In the genomic region with DNA sequence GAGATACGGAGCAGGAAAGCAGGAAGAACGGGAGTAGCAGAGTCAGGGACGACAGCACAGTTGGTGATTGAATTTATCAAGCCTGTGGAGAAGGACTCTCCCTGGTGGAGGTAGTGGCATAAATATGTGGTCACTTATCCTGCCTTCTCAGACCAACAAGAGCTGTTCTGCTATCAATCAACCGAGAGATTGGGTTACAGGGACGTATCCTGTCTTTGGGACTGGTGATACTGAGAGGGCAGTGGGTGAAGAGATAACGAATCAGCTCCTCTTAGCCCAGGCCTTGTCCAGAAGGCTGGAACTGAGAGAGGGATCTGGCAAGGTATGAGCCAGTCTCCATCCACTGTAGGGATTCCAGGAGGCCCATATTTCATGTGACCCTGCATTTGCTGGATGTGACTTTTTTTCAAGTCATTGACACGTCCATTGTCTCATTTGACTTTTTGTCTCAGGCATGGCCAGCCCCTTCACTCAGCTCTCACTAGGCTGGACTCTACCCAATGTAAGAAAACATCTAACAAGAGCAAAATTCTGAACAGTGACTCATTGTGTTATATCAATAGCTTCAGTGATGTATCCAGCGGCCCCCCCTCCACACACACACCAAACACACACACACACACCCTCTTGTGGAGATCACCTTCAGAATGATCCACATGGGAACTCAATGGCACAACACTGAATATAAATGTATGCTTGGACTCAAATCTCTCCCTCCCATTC, we compare ENCODE assay signal across 1 cellular context.
TF ChIP-seq lines count a peak whose summit lies in the region.

No MANE protein-coding gene starts in this region.

TF ChIP-seq in K562, 482 proteins besides CTCF, POLR2A, EP300 and RAD21 (continued from another document and continues in another):
- TF ChIP-seq HNRNPL (IDR thresholded peaks at IDR 0.05; ENCODE audit: low read depth, low read length) (peak; percentile 15; the same call in 1 of the 2 replicates), XRCC5 (IDR thresholded peaks at IDR 0.05; ENCODE audit: low read depth, low read length) (no peak), FIP1L1 (IDR thresholded peaks at IDR 0.05; ENCODE audit: low read depth, low read length, poor library complexity, severe bottlenecking) (no peak), MXI1 (IDR thresholded peaks at IDR 0.05; ENCODE audit: low read depth, low read length) (no peak), NFE2 (IDR thresholded peaks at IDR 0.05; ENCODE audit: low read depth) (no peak; the same call in none of the 2 replicates), TEAD1 (CRISPR knock-in tag; IDR thresholded peaks at IDR 0.05) (peak; percentile 49 to 88; a peak in 3 of 4 replicates), TOE1 (IDR thresholded peaks at IDR 0.05; ENCODE audit: borderline replicate concordance) (peak; percentile 52), TOE1 (CRISPR knock-in tag; IDR thresholded peaks at IDR 0.05; ENCODE audit: borderline replicate concordance, low read depth) (no peak), CCNT2 (IDR thresholded peaks at IDR 0.05; ENCODE audit: borderline replicate concordance, extremely low read depth, insufficient read length, low read depth, low read length) (peak; percentile 98), PML (IDR thresholded peaks at IDR 0.05; ENCODE audit: low read length) (peak; percentile 94), RBM39 (optimal IDR thresholded peaks at IDR 0.05; ENCODE audit: low read depth, low read length) (peak; percentile 27), NR2C2 (CRISPR knock-in tag; IDR thresholded peaks at IDR 0.05) (no peak), NR2C2 (tag; IDR thresholded peaks at IDR 0.05) (peak; percentile 78), E2F3 (CRISPR knock-in tag; IDR thresholded peaks at IDR 0.05) (peak; percentile 57; the same call in 1 of the 2 replicates), MTA2 (IDR thresholded peaks at IDR 0.05; ENCODE audit: low read depth) (peak; percentile 89), ZNF197 (CRISPR knock-in tag; IDR thresholded peaks at IDR 0.05; ENCODE audit: low read depth) (no peak), ZNF76 (CRISPR knock-in tag; IDR thresholded peaks at IDR 0.05; ENCODE audit: borderline replicate concordance) (peak; percentile 86), POLR2AphosphoS5 (IDR thresholded peaks at IDR 0.05; ENCODE audit: control insufficient read depth, insufficient read depth, low read depth, low read length) (peak; percentile 97), ZSCAN32 (CRISPR knock-in tag; IDR thresholded peaks at IDR 0.05) (no peak), MTA3 (IDR thresholded peaks at IDR 0.05; ENCODE audit: borderline replicate concordance) (peak; percentile 91; the same call in 1 of the 2 replicates), GATAD2B (IDR thresholded peaks at IDR 0.05; ENCODE audit: borderline replicate concordance) (peak; percentile 62; the same call in 1 of the 2 replicates), KLF13 (tag; IDR thresholded peaks at IDR 0.05; ENCODE audit: borderline replicate concordance, low read depth) (peak; percentile 19; the same call in 1 of the 2 replicates), SMAD4 (CRISPR knock-in tag; conservative IDR thresholded peaks at IDR 0.05) (peak; percentile 91)
- TF ChIP-seq, protein P1, sequence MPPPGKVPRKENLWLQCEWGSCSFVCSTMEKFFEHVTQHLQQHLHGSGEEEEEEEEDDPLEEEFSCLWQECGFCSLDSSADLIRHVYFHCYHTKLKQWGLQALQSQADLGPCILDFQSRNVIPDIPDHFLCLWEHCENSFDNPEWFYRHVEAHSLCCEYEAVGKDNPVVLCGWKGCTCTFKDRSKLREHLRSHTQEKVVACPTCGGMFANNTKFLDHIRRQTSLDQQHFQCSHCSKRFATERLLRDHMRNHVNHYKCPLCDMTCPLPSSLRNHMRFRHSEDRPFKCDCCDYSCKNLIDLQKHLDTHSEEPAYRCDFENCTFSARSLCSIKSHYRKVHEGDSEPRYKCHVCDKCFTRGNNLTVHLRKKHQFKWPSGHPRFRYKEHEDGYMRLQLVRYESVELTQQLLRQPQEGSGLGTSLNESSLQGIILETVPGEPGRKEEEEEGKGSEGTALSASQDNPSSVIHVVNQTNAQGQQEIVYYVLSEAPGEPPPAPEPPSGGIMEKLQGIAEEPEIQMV (tag; conservative IDR thresholded peaks at IDR 0.05; ENCODE audit: low read depth), result 0 out of 2 replicates have a peak, but pooled peaks have one; percentile 7
- TF ChIP-seq, protein P2, sequence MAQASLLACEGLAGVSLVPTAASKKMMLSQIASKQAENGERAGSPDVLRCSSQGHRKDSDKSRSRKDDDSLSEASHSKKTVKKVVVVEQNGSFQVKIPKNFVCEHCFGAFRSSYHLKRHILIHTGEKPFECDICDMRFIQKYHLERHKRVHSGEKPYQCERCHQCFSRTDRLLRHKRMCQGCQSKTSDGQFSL (CRISPR knock-in tag; IDR thresholded peaks at IDR 0.05), result peak; percentile 94
- TF ChIP-seq, protein P2 (tag; IDR thresholded peaks at IDR 0.05), result 0 out of 4 replicates have a peak, but pooled peaks of 1 of the 2 experiments have one; percentile 37
- TF ChIP-seq, protein P3, sequence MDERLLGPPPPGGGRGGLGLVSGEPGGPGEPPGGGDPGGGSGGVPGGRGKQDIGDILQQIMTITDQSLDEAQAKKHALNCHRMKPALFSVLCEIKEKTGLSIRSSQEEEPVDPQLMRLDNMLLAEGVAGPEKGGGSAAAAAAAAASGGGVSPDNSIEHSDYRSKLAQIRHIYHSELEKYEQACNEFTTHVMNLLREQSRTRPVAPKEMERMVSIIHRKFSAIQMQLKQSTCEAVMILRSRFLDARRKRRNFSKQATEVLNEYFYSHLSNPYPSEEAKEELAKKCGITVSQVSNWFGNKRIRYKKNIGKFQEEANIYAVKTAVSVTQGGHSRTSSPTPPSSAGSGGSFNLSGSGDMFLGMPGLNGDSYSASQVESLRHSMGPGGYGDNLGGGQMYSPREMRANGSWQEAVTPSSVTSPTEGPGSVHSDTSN (CRISPR knock-in tag; IDR thresholded peaks at IDR 0.05; ENCODE audit: low read depth), result no peak
- TF ChIP-seq, protein P3 (tag; conservative IDR thresholded peaks at IDR 0.05; ENCODE audit: low read depth), result peak; percentile 94
- TF ChIP-seq, protein P4, sequence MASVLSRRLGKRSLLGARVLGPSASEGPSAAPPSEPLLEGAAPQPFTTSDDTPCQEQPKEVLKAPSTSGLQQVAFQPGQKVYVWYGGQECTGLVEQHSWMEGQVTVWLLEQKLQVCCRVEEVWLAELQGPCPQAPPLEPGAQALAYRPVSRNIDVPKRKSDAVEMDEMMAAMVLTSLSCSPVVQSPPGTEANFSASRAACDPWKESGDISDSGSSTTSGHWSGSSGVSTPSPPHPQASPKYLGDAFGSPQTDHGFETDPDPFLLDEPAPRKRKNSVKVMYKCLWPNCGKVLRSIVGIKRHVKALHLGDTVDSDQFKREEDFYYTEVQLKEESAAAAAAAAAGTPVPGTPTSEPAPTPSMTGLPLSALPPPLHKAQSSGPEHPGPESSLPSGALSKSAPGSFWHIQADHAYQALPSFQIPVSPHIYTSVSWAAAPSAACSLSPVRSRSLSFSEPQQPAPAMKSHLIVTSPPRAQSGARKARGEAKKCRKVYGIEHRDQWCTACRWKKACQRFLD (CRISPR knock-in tag; IDR thresholded peaks at IDR 0.05), result peak; percentile 68; the same call in 1 of the 2 replicates
- TF ChIP-seq, protein P5, sequence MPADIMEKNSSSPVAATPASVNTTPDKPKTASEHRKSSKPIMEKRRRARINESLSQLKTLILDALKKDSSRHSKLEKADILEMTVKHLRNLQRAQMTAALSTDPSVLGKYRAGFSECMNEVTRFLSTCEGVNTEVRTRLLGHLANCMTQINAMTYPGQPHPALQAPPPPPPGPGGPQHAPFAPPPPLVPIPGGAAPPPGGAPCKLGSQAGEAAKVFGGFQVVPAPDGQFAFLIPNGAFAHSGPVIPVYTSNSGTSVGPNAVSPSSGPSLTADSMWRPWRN (IDR thresholded peaks at IDR 0.05; ENCODE audit: low read depth), result peak; percentile 57
- TF ChIP-seq, protein P6, sequence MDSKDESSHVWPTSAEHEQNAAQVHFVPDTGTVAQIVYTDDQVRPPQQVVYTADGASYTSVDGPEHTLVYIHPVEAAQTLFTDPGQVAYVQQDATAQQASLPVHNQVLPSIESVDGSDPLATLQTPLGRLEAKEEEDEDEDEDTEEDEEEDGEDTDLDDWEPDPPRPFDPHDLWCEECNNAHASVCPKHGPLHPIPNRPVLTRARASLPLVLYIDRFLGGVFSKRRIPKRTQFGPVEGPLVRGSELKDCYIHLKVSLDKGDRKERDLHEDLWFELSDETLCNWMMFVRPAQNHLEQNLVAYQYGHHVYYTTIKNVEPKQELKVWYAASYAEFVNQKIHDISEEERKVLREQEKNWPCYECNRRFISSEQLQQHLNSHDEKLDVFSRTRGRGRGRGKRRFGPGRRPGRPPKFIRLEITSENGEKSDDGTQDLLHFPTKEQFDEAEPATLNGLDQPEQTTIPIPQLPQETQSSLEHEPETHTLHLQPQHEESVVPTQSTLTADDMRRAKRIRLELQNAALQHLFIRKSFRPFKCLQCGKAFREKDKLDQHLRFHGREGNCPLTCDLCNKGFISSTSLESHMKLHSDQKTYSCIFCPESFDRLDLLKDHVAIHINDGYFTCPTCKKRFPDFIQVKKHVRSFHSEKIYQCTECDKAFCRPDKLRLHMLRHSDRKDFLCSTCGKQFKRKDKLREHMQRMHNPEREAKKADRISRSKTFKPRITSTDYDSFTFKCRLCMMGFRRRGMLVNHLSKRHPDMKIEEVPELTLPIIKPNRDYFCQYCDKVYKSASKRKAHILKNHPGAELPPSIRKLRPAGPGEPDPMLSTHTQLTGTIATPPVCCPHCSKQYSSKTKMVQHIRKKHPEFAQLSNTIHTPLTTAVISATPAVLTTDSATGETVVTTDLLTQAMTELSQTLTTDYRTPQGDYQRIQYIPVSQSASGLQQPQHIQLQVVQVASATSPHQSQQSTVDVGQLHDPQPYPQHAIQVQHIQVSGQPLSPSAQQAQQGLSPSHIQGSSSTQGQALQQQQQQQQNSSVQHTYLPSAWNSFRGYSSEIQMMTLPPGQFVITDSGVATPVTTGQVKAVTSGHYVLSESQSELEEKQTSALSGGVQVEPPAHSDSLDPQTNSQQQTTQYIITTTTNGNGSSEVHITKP (IDR thresholded peaks at IDR 0.05; ENCODE audit: partially characterized antibody), result peak; percentile 4
- TF ChIP-seq, protein P7, sequence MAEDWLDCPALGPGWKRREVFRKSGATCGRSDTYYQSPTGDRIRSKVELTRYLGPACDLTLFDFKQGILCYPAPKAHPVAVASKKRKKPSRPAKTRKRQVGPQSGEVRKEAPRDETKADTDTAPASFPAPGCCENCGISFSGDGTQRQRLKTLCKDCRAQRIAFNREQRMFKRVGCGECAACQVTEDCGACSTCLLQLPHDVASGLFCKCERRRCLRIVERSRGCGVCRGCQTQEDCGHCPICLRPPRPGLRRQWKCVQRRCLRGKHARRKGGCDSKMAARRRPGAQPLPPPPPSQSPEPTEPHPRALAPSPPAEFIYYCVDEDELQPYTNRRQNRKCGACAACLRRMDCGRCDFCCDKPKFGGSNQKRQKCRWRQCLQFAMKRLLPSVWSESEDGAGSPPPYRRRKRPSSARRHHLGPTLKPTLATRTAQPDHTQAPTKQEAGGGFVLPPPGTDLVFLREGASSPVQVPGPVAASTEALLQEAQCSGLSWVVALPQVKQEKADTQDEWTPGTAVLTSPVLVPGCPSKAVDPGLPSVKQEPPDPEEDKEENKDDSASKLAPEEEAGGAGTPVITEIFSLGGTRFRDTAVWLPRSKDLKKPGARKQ (CRISPR knock-in tag; IDR thresholded peaks at IDR 0.05), result no peak
- TF ChIP-seq, protein P8, sequence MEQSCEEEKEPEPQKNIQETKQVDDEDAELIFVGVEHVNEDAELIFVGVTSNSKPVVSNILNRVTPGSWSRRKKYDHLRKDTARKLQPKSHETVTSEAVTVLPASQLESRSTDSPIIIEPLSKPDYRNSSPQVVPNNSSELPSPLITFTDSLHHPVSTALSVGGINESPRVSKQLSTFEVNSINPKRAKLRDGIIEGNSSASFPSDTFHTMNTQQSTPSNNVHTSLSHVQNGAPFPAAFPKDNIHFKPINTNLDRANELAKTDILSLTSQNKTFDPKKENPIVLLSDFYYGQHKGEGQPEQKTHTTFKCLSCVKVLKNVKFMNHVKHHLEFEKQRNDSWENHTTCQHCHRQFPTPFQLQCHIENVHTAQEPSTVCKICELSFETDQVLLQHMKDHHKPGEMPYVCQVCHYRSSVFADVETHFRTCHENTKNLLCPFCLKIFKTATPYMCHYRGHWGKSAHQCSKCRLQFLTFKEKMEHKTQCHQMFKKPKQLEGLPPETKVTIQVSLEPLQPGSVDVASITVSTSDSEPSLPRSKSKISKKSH (CRISPR knock-in tag; IDR thresholded peaks at IDR 0.05), result no peak
- TF ChIP-seq, protein P9, sequence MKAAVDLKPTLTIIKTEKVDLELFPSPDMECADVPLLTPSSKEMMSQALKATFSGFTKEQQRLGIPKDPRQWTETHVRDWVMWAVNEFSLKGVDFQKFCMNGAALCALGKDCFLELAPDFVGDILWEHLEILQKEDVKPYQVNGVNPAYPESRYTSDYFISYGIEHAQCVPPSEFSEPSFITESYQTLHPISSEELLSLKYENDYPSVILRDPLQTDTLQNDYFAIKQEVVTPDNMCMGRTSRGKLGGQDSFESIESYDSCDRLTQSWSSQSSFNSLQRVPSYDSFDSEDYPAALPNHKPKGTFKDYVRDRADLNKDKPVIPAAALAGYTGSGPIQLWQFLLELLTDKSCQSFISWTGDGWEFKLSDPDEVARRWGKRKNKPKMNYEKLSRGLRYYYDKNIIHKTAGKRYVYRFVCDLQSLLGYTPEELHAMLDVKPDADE (conservative IDR thresholded peaks at IDR 0.05; ENCODE audit: control insufficient read depth, low read depth, low read length), result peak; percentile 84
- TF ChIP-seq, protein P10, sequence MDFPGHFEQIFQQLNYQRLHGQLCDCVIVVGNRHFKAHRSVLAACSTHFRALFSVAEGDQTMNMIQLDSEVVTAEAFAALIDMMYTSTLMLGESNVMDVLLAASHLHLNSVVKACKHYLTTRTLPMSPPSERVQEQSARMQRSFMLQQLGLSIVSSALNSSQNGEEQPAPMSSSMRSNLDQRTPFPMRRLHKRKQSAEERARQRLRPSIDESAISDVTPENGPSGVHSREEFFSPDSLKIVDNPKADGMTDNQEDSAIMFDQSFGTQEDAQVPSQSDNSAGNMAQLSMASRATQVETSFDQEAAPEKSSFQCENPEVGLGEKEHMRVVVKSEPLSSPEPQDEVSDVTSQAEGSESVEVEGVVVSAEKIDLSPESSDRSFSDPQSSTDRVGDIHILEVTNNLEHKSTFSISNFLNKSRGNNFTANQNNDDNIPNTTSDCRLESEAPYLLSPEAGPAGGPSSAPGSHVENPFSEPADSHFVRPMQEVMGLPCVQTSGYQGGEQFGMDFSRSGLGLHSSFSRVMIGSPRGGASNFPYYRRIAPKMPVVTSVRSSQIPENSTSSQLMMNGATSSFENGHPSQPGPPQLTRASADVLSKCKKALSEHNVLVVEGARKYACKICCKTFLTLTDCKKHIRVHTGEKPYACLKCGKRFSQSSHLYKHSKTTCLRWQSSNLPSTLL (IDR thresholded peaks at IDR 0.05), result 0 out of 2 replicates have a peak, but pooled peaks have one; percentile 26
- TF ChIP-seq, protein P11, sequence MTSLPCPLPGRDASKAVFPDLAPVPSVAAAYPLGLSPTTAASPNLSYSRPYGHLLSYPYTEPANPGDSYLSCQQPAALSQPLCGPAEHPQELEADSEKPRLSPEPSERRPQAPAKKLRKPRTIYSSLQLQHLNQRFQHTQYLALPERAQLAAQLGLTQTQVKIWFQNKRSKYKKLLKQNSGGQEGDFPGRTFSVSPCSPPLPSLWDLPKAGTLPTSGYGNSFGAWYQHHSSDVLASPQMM (CRISPR knock-in tag; IDR thresholded peaks at IDR 0.05), result no peak
